In genomic region chr17:70313450-70313849, GRCh38 we compare ENCODE assay signal across 16 cellular contexts.
DNase-seq lines count a peak whose midpoint lies in the region; ATAC-seq, FAIRE-seq and TF ChIP-seq lines count a peak whose summit lies in the region.
"Had no signal": no experiment of that assay in that cellular context is flagged by ENCODE, and none has a peak within 500 bp of the region (broad histone marks: within the 10 kb centered on the region; RNA-seq: fewer than 3 reads in every experiment).

No MANE protein-coding gene starts in this region.

- no peaks in the 10 kb centered on the region for H3K36me3 ChIP-seq in GM23338 (ENCODE audit: insufficient read depth)
- H3K36me3 ChIP-seq in HAP-1 (replicated peaks): no peaks in the 10 kb centered on the region
- H3K36me3 ChIP-seq: Peyer's patch, stomach had no signal

- no peaks in the 10 kb centered on the region; the same call in 1 of the 2 replicates for H3K9me3 ChIP-seq in HAP-1
- H3K9me3 ChIP-seq: Peyer's patch, stomach had no signal

- H3K4me1 Mint-ChIP-seq in GM23338: peaks cover 17% of the 10 kb centered on the region; the same call in 2 of the 3 replicates
- H3K4me1 Mint-ChIP-seq: activated naive CD4-positive, alpha-beta T cell treated with anti-CD3 and anti-CD28 coated beads, Interleukin-2, amount 10 ng/mL, durations not matched to agents 7 days and 5 days had no signal

- no peaks in the 10 kb centered on the region for H4K20me1 ChIP-seq in GM23338 (replicated peaks; ENCODE audit: insufficient read depth)

- H3K4me2 ChIP-seq in GM23338: peak overlapping the region; percentile 29; the same call in 1 of the 2 replicates

- peak; percentile 30 for FAIRE-seq in RCC 7860 (lab: Jason Lieb, UNC)
- FAIRE-seq: keratinocyte had no signal

- no peak overlapping the region for H3K4me3 Mint-ChIP-seq in GM23338
- H3K4me3 Mint-ChIP-seq: activated naive CD4-positive, alpha-beta T cell treated with anti-CD3 and anti-CD28 coated beads, Interleukin-2, amount 10 ng/mL, durations not matched to agents 7 days and 5 days had no signal

- ATAC-seq in GM23338: no peak
- no peak for ATAC-seq in HG02763 (IDR thresholded peaks at IDR 0.05; ENCODE audit: unreplicated experiment)

- peaks cover 3% of the 10 kb centered on the region for H3K27me3 Mint-ChIP-seq in GM23338 (ENCODE audit: insufficient read depth, low read depth, poor library complexity)
- H3K27me3 Mint-ChIP-seq: activated naive CD4-positive, alpha-beta T cell treated with anti-CD3 and anti-CD28 coated beads, Interleukin-2, amount 10 ng/mL, durations not matched to agents 7 days and 5 days had no signal

- no peaks in the 10 kb centered on the region for H3K36me3 Mint-ChIP-seq in GM23338 (ENCODE audit: low read depth)
- H3K36me3 Mint-ChIP-seq: activated naive CD4-positive, alpha-beta T cell treated with anti-CD3 and anti-CD28 coated beads, Interleukin-2, amount 10 ng/mL, durations not matched to agents 7 days and 5 days had no signal

- no peak overlapping the region for H3K27ac Mint-ChIP-seq in GM23338
- H3K27ac Mint-ChIP-seq: activated naive CD4-positive, alpha-beta T cell treated with anti-CD3 and anti-CD28 coated beads, Interleukin-2, amount 10 ng/mL, durations not matched to agents 7 days and 5 days had no signal

- H3K4me1 ChIP-seq in GM23338 (ENCODE audit: insufficient read depth): peaks cover 16% of the 10 kb centered on the region
- H3K4me1 ChIP-seq in HAP-1: no peaks in the 10 kb centered on the region
- H3K4me1 ChIP-seq: Peyer's patch had no signal

- TF ChIP-seq CTCF in AG09309 (IDR thresholded peaks at IDR 0.05; ENCODE audit: control insufficient read depth, insufficient read depth, low read depth, low read length, missing control alignments): no peak
- TF ChIP-seq CTCF in GM23338 (conservative IDR thresholded peaks at IDR 0.05; ENCODE audit: low read depth in 2 of 2): no peak

- in situ Hi-C loops in HAP-1 (cut with MboI; ENCODE audit: low sequenced_read_pairs): no loop called here

- no peaks in the 10 kb centered on the region for H3K27me3 ChIP-seq in GM23338 (ENCODE audit: insufficient read depth)
- H3K27me3 ChIP-seq in HAP-1 (ENCODE audit: low read depth): no peaks in the 10 kb centered on the region
- H3K27me3 ChIP-seq: Peyer's patch, stomach had no signal

- H3K4me3 ChIP-seq in AG09309 (ENCODE audit: control insufficient read depth, low read depth, low read length) (no peak overlapping the region), GM23338 (no peak overlapping the region), HAP-1 (no peak overlapping the region)
- H3K4me3 ChIP-seq: Peyer's patch, stomach had no signal

- H3K9me3 Mint-ChIP-seq in GM23338: no peaks in the 10 kb centered on the region; the same call in 2 of the 3 replicates

- no peaks in the 10 kb centered on the region for H3F3A ChIP-seq in GM23338 (replicated peaks; ENCODE audit: low read depth)

- H3K9me2 ChIP-seq in GM23338 (ENCODE audit: insufficient read depth): no peaks in the 10 kb centered on the region

- H3K79me2 ChIP-seq in GM23338 (replicated peaks; ENCODE audit: insufficient read depth): no peaks in the 10 kb centered on the region

- DNase-seq in AG09309 (ENCODE audit: low read depth) (peak; percentile 7), GM23338 (ENCODE audit: low spot score) (no peak), RCC 7860 (ENCODE audit: low spot score) (no peak), fibroblast of peridontal ligament (ENCODE audit: extremely low read depth) (peak; percentile 63), HAP-1 (ENCODE audit: low spot score in 2 of 2) (no peak), middle frontal gyrus (ENCODE audit: extremely low spot score, low spot score) (no peak)
- no peak for DNase-seq in effector CD8-positive, alpha-beta T cell (lab: John Stamatoyannopoulos, UW)
- DNase-seq: activated naive CD4-positive, alpha-beta T cell treated with anti-CD3 and anti-CD28 coated beads, Interleukin-2, amount 10 ng/mL, durations not matched to agents 7 days and 5 days; AML-193; caudate nucleus; nucleus accumbens; Peyer's patch; stomach; T-helper 1 cell had no signal

- H2AFZ ChIP-seq in GM23338: no peak overlapping the region

- no peak overlapping the region for H3K27ac ChIP-seq in GM23338 (ENCODE audit: low read depth)
- H3K27ac ChIP-seq: Peyer's patch had no signal

TF ChIP-seq in GM23338, 12 proteins besides CTCF, POLR2A, EP300 and RAD21 (continues in another document):
- TF ChIP-seq ZNF114 (CRISPR knock-in tag; IDR thresholded peaks at IDR 0.05): no peak
- TF ChIP-seq CREB1 (CRISPR knock-in tag; IDR thresholded peaks at IDR 0.05; ENCODE audit: low read depth): no peak
- no peak for TF ChIP-seq POLR2AphosphoS5 (IDR thresholded peaks at IDR 0.05; ENCODE audit: low read depth)
- TF ChIP-seq REST (IDR thresholded peaks at IDR 0.05; ENCODE audit: unreplicated experiment): no peak
- no peak for TF ChIP-seq EZH2phosphoT487 (IDR thresholded peaks at IDR 0.05; ENCODE audit: unreplicated experiment)

Comparison
In these comparisons a context has a peak if more than half of its experiments do, and no peak if none do; other contexts are left out.
1. DNase-seq: peak in AG09309 (single experiment) and fibroblast of peridontal ligament (single experiment); none in GM23338 (single experiment), RCC 7860 (single experiment), effector CD8-positive, alpha-beta T cell (single experiment), HAP-1 (0 of 2) and middle frontal gyrus (single experiment).